ENCODE assay signal across 22 cellular contexts in genomic region chr10:14686356-14686755, GRCh38.
A peak's percentile ranks its signal among the peaks of the same experiment; 100 is the strongest.
DNase-seq lines count a peak whose midpoint lies in the region; ATAC-seq, FAIRE-seq and TF ChIP-seq lines count a peak whose summit lies in the region.
"Had no signal": no experiment of that assay in that cellular context is flagged by ENCODE, and none has a peak within 500 bp of the region (broad histone marks: within the 10 kb centered on the region; RNA-seq: fewer than 3 reads in every experiment).

No MANE protein-coding gene starts in this region.

- CTCF ChIA-PET in A549 (lab: Yijun Ruan, JAX) (interaction anchor here (0.6 to 1.2 kb wide), 2 partner anchors 9 to 273 kb away, joined by 3 to 8 read pairs; partner anchors contain the start of gene MEIG1), BJ (lab: Yijun Ruan, JAX) (interaction anchor here (1.0 to 1.3 kb wide), 3 partner anchors 8 to 137 kb away, joined by 3 to 5 read pairs (median 3); no protein-coding TSS in a partner anchor), RWPE1 (lab: Yijun Ruan, JAX) (interaction anchor here (0.6 kb wide), 1 partner anchor 509 kb away, joined by 7 read pairs; no protein-coding TSS in a partner anchor)

- no peaks in the 10 kb centered on the region for H3K27me3 ChIP-seq in BJ (ENCODE audit: control insufficient read depth, insufficient read depth, low read length)
- H3K27me3 ChIP-seq: neural progenitor cell, upper lobe of right lung had no signal

- 91% methylated on average over 5 of the region's 5 CpGs for WGBS in A549 (ENCODE audit: missing lambda C conversion rate)

- H3K27ac ChIP-seq in A549 (peak overlapping the region in 1 of 2 experiments; percentile 56; a peak in 3 of 6 replicates), epithelial cell of prostate (no peak overlapping the region), RWPE1 (no peak overlapping the region)
- H3K27ac ChIP-seq: KMS-11, neural progenitor cell, upper lobe of right lung had no signal

- DNase-seq in A549 (ENCODE audit: low read depth in 1 of 2, low spot score in 1 of 2) (no peak), BJ (ENCODE audit: low read depth) (peak; percentile 63), RPMI7951 (ENCODE audit: low read depth) (peak; percentile 84), epithelial cell of prostate (ENCODE audit: low read depth, low spot score) (peak; percentile 10), RWPE1 (ENCODE audit: low spot score) (no peak), NCI-H1436 treated with DMSO at 0.1 percent for 48 hours (lab: John Stamatoyannopoulos, UW) (no peak), NCI-H446 (lab: John Stamatoyannopoulos, UW) (no peak)
- no peak for DNase-seq in activated effector memory CD4-positive, alpha-beta T cell treated with Interleukin-2 at 50 U/mL for 16 hours
- DNase-seq: activated CD4-positive, alpha-beta T cell treated with anti-CD3 and anti-CD28 coated beads, Interleukin-2, amount 50 U/mL, for 4 hours; CD8-positive, alpha-beta memory T cell; foreskin fibroblast; hippocampal formation; mucosa of descending colon; NCI-H1048; NCI-H226; NCI-H82; OCI-M1; SIG-M5; stimulated activated CD4-positive, alpha-beta T cell treated with anti-CD3 and anti-CD28 coated beads, Interleukin-4, amount 100 ng/mL, for 4 hours; upper lobe of right lung had no signal

- H3K4me2 ChIP-seq in A549 = 0 out of 3 replicates have a peak overlapping the region, but pooled peaks have one; percentile 49
- H3K4me2 ChIP-seq: KMS-11, neural progenitor cell had no signal

- TF ChIP-seq CTCF in A549 (IDR thresholded peaks at IDR 0.05) (no peak), BJ (IDR thresholded peaks at IDR 0.05; ENCODE audit: insufficient read depth, low read depth, low read length) (no peak), RWPE1 (conservative IDR thresholded peaks at IDR 0.05; ENCODE audit: low read depth) (no peak)

- POLR2A ChIA-PET in A549 (lab: Yijun Ruan, JAX) = no interaction called here
- POLR2A ChIA-PET in BJ (lab: Charles Lee) = interaction anchor here (0.6 kb wide), 1 partner anchor 14 kb away, joined by 16 read pairs; no protein-coding TSS in a partner anchor
- POLR2A ChIA-PET in RWPE1 (lab: Yijun Ruan, JAX; ENCODE audit: low non-redundant PET) = no interaction called here

- H3K36me3 ChIP-seq in BJ (ENCODE audit: control insufficient read depth, insufficient read depth, low read length) = no peaks in the 10 kb centered on the region
- H3K36me3 ChIP-seq: neural progenitor cell, upper lobe of right lung had no signal

- H3K9me3 ChIP-seq in A549 = no peaks in the 10 kb centered on the region
- H3K9me3 ChIP-seq: mucosa of descending colon, upper lobe of right lung had no signal

- TF ChIP-seq RAD21 in A549 (conservative IDR thresholded peaks at IDR 0.05 in 1 of 2, IDR thresholded peaks at IDR 0.05 in 1 of 2) = no peak

- peak; percentile 13 for FAIRE-seq in A549 (lab: Jason Lieb, UNC)

- peaks cover 21% of the 10 kb centered on the region for H3K4me1 ChIP-seq in A549

- no peak for TF ChIP-seq EP300 in A549 (IDR thresholded peaks at IDR 0.05)

- H3K4me3 ChIP-seq in A549 = no peak overlapping the region
- H3K4me3 ChIP-seq in BJ (ENCODE audit: low read depth, low read length) = no peak overlapping the region
- H3K4me3 ChIP-seq: mucosa of descending colon, neural progenitor cell, upper lobe of right lung had no signal

- no peak for TF ChIP-seq POLR2A in A549 (IDR thresholded peaks at IDR 0.05; ENCODE audit: low read length)

- ATAC-seq in A549 = no peak
- ATAC-seq: mucosa of descending colon had no signal

TF ChIP-seq in A549, 52 proteins besides CTCF, POLR2A, EP300 and RAD21:
- TF ChIP-seq CBX2 (IDR thresholded peaks at IDR 0.05; ENCODE audit: borderline replicate concordance, low read depth) = no peak
- TF ChIP-seq MYC (IDR thresholded peaks at IDR 0.05; ENCODE audit: borderline replicate concordance, low read length) = no peak
- TF ChIP-seq NFE2L2 (conservative IDR thresholded peaks at IDR 0.05; ENCODE audit: low read length) = no peak
- TF ChIP-seq RCOR1 (IDR thresholded peaks at IDR 0.05; ENCODE audit: low read depth, low read length) = no peak
- no peak for TF ChIP-seq EHMT2 (IDR thresholded peaks at IDR 0.05; ENCODE audit: low read depth)
- TF ChIP-seq RARB (CRISPR knock-in tag; IDR thresholded peaks at IDR 0.05) = no peak
- TF ChIP-seq CEBPB (IDR thresholded peaks at IDR 0.05) = no peak
- no peak for TF ChIP-seq ZSCAN20 (CRISPR knock-in tag; IDR thresholded peaks at IDR 0.05)
- no peak for TF ChIP-seq TP53 (CRISPR knock-in tag; IDR thresholded peaks at IDR 0.05)
- no peak for TF ChIP-seq KDM5A (IDR thresholded peaks at IDR 0.05)
- TF ChIP-seq PHF8 (IDR thresholded peaks at IDR 0.05; ENCODE audit: borderline replicate concordance, low read depth) = no peak
- TF ChIP-seq ZNF302 (CRISPR knock-in tag; IDR thresholded peaks at IDR 0.05) = no peak
- TF ChIP-seq, protein P1, sequence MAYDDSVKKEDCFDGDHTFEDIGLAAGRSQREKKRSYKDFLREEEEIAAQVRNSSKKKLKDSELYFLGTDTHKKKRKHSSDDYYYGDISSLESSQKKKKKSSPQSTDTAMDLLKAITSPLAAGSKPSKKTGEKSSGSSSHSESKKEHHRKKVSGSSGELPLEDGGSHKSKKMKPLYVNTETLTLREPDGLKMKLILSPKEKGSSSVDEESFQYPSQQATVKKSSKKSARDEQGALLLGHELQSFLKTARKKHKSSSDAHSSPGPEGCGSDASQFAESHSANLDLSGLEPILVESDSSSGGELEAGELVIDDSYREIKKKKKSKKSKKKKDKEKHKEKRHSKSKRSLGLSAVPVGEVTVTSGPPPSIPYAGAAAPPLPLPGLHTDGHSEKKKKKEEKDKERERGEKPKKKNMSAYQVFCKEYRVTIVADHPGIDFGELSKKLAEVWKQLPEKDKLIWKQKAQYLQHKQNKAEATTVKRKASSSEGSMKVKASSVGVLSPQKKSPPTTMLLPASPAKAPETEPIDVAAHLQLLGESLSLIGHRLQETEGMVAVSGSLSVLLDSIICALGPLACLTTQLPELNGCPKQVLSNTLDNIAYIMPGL (CRISPR knock-in tag; IDR thresholded peaks at IDR 0.05; ENCODE audit: borderline replicate concordance) = no peak
- TF ChIP-seq HOXA7 (CRISPR knock-in tag; IDR thresholded peaks at IDR 0.05) = no peak
- TF ChIP-seq, protein P2, sequence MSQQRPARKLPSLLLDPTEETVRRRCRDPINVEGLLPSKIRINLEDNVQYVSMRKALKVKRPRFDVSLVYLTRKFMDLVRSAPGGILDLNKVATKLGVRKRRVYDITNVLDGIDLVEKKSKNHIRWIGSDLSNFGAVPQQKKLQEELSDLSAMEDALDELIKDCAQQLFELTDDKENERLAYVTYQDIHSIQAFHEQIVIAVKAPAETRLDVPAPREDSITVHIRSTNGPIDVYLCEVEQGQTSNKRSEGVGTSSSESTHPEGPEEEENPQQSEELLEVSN (IDR thresholded peaks at IDR 0.05; ENCODE audit: borderline replicate concordance, low read depth) = no peak
- no peak for TF ChIP-seq FOSB (CRISPR knock-in tag; IDR thresholded peaks at IDR 0.05)
- no peak for TF ChIP-seq BCL3 (IDR thresholded peaks at IDR 0.05)

Comparison
In these comparisons a context has a peak if more than half of its experiments do, and no peak if none do; other contexts are left out.
1. DNase-seq: peak in BJ (single experiment), RPMI7951 (single experiment) and epithelial cell of prostate (single experiment); none in A549 (0 of 2), activated effector memory CD4-positive, alpha-beta T cell treated with Interleukin-2 at 50 U/mL for 16 hours (single experiment), RWPE1 (single experiment), NCI-H1436 treated with DMSO at 0.1 percent for 48 hours (single experiment) and NCI-H446 (0 of 2).